ENCODE assay signal across 2 cellular contexts in genomic region chr21:31343680-31344480, GRCh38.
TF ChIP-seq lines count a peak whose summit lies in the region.

TSS of gene TIAM1 (minus strand) at chr21:31344261. CDS start at chr21:31266972, 77,289 bp downstream.

TF ChIP-seq in liver, 16 proteins besides CTCF, POLR2A, EP300 and RAD21 (continued from another document):
- TF ChIP-seq ZBTB33 (IDR thresholded peaks at IDR 0.05) (no peak), SP1 (IDR thresholded peaks at IDR 0.05) (no peak), JUND (IDR thresholded peaks at IDR 0.05) (no peak), YY1 (IDR thresholded peaks at IDR 0.05) (no peak), TAF1 (conservative IDR thresholded peaks at IDR 0.05) (no peak), FOXA2 (IDR thresholded peaks at IDR 0.05) (no peak), HNF4G (IDR thresholded peaks at IDR 0.05) (no peak), ATF3 (IDR thresholded peaks at IDR 0.05) (no peak), MAX (IDR thresholded peaks at IDR 0.05) (no peak), EGR1 (IDR thresholded peaks at IDR 0.05; ENCODE audit: low read depth in 2 of 2) (no peak)

TF ChIP-seq in HepG2, 621 proteins besides CTCF, POLR2A, EP300 and RAD21 (continued from another document):
- TF ChIP-seq LBX2 (CRISPR knock-in tag; IDR thresholded peaks at IDR 0.05; ENCODE audit: borderline replicate concordance) (no peak), HHEX (CRISPR knock-in tag; IDR thresholded peaks at IDR 0.05) (no peak), ZHX2 (IDR thresholded peaks at IDR 0.05; ENCODE audit: low read depth) (no peak), ZHX2 (CRISPR knock-in tag; IDR thresholded peaks at IDR 0.05; ENCODE audit: borderline replicate concordance) (no peak), ISX (CRISPR knock-in tag; conservative IDR thresholded peaks at IDR 0.05) (no peak), CEBPZ (IDR thresholded peaks at IDR 0.05; ENCODE audit: low read length) (no peak), CENPBD1 (CRISPR knock-in tag; IDR thresholded peaks at IDR 0.05; ENCODE audit: borderline replicate concordance, low read depth) (no peak), ZNF367 (CRISPR knock-in tag; IDR thresholded peaks at IDR 0.05; ENCODE audit: borderline replicate concordance) (no peak), MXD4 (CRISPR knock-in tag; IDR thresholded peaks at IDR 0.05) (no peak), MAF1 (CRISPR knock-in tag; IDR thresholded peaks at IDR 0.05; ENCODE audit: borderline replicate concordance) (no peak)
